ENCODE assay signal across 15 cellular contexts in the genomic region with DNA sequence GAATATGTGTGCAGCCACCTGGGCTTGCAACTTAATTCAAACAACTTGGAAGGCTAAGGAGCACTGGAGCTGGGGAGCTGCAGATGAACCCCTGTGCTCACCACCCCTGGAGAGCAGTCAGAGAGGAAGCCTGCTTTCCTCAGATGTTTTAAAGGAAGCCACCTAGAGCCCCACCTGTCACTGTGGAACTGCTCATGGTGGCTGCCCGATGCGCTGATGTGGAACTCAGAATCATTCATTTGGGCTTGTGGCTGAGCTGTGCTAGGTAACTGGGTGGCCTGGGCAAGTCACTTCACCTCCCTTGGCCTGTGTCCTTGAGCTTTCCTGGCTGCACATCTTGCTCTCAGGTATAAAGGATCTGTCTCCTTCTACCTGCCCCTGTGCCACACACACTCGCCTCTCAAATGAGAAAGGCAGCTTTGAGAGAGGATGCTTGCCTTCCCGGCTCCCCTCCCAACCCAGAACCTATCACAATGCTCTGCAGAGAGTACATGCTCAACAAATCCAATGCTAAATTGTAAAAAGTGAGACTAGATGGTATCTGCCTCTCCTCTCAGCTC. TPM values are rescaled to one million over a fixed set of nuclear protein-coding genes. Genes with fewer than 3 reads are reported as not detected.
DNase-seq lines count a peak whose midpoint lies in the region; ATAC-seq, FAIRE-seq and TF ChIP-seq lines count a peak whose summit lies in the region.
"Had no signal": no experiment of that assay in that cellular context is flagged by ENCODE, and none has a peak within 500 bp of the region (broad histone marks: within the 10 kb centered on the region; RNA-seq: fewer than 3 reads in every experiment).

No MANE protein-coding gene starts in this region.

- no peak for FAIRE-seq in frontal cortex (lab: Jason Lieb, UNC)

- H3K9me3 ChIP-seq in suprapubic skin = no peaks in the 10 kb centered on the region
- H3K9me3 ChIP-seq: breast epithelium had no signal

- no peaks in the 10 kb centered on the region for H3K36me3 ChIP-seq in suprapubic skin
- H3K36me3 ChIP-seq: breast epithelium had no signal

- no peak overlapping the region for H3K4me3 ChIP-seq in suprapubic skin
- no peak overlapping the region for H3K4me3 ChIP-seq in coronary artery
- H3K4me3 ChIP-seq: breast epithelium had no signal

- no peak for TF ChIP-seq CTCF in suprapubic skin (IDR thresholded peaks at IDR 0.05)
- no peak for TF ChIP-seq CTCF in coronary artery (IDR thresholded peaks at IDR 0.05)
- no peak for TF ChIP-seq CTCF in omental fat pad (IDR thresholded peaks at IDR 0.05)

- H3K27me3 ChIP-seq in suprapubic skin = peaks cover 3% of the 10 kb centered on the region
- H3K27me3 ChIP-seq: breast epithelium had no signal

- ATAC-seq in GM18907 (IDR thresholded peaks at IDR 0.05; ENCODE audit: unreplicated experiment) (peak; percentile 30), HG02870 (IDR thresholded peaks at IDR 0.05; ENCODE audit: unreplicated experiment) (peak; percentile 29), esophagus mucosa (peak; percentile 10), omental fat pad (ENCODE audit: low FRiP score) (no peak)
- ATAC-seq: left lobe of liver, WTC11 had no signal

- no peak for DNase-seq in suprapubic skin (ENCODE audit: low spot score in 2 of 2)
- DNase-seq in frontal cortex (ENCODE audit: low spot score in 2 of 2) = no peak
- no peak for DNase-seq in coronary artery (ENCODE audit: low spot score)
- no peak for DNase-seq in omental fat pad (ENCODE audit: low spot score)
- DNase-seq in NCI-H446 treated with DMSO at 0.1 percent for 48 hours (lab: John Stamatoyannopoulos, UW) = no peak
- DNase-seq: GOT3; NCI-H1417; occipital lobe; stimulated activated CD4-positive, alpha-beta T cell treated with anti-CD3 and anti-CD28 coated beads, Interleukin-2, amount 100 ng/mL, for 48 hours had no signal

- no peak for TF ChIP-seq EP300 in suprapubic skin (IDR thresholded peaks at IDR 0.05)

- 67% methylated on average over 4 of the region's 4 CpGs for WGBS in suprapubic skin

- peaks cover 68% of the 10 kb centered on the region for H3K4me1 ChIP-seq in suprapubic skin

- peak overlapping the region; percentile 59 for H3K27ac ChIP-seq in suprapubic skin
- H3K27ac ChIP-seq in coronary artery = no peak overlapping the region
- H3K27ac ChIP-seq: breast epithelium had no signal

- TF ChIP-seq POLR2A in suprapubic skin (IDR thresholded peaks at IDR 0.05) = no peak

RNA-seq across cellular contexts. Expression of a gene that starts 41.3 kb away (rescaled TPM):
- total RNA-seq in esophagus mucosa (43.0 TPM), suprapubic skin (100 to 1,000 TPM in 2 of 4 donors, 10 to 100 TPM in 2; 67.1 to 222 (median 113) TPM), frontal cortex (68.1 TPM), omental fat pad (1 to 10 TPM in 2 of 4 donors, under 1 TPM in 2; 0.28 to 5.0 (median 1.1) TPM)
